In genomic region chr15:75693501-75694240, GRCh38 we compare ENCODE assay signal across 10 cellular contexts. TPM values are rescaled to one million over a fixed set of nuclear protein-coding genes. Genes with fewer than 3 reads are reported as not detected.
DNase-seq lines count a peak whose midpoint lies in the region; ATAC-seq, FAIRE-seq and TF ChIP-seq lines count a peak whose summit lies in the region.
"Had no signal": no experiment of that assay in that cellular context is flagged by ENCODE, and none has a peak within 500 bp of the region (broad histone marks: within the 10 kb centered on the region; RNA-seq: fewer than 3 reads in every experiment).

No MANE protein-coding gene starts in this region.

- H3K23ac ChIP-seq in H1 (ENCODE audit: insufficient read length): no peak overlapping the region

- intact Hi-C loops in PC-3 (cut with micrococcal nuclease): no loop called here

- H3K79me1 ChIP-seq in H1 (ENCODE audit: low read depth, low read length): no peaks in the 10 kb centered on the region

- H2AK5ac ChIP-seq in H1 (ENCODE audit: low read depth, low read length): no peak overlapping the region

- peaks cover 4% of the 10 kb centered on the region for H3K27me3 Mint-ChIP-seq in nephron (ENCODE audit: low read depth)

- no peak for TF ChIP-seq POLR2A in H1 (IDR thresholded peaks at IDR 0.05; ENCODE audit: control extremely low read depth in 1 of 2, low read depth in 2 of 2, low read length in 2 of 2)

- WGBS in H1 (ENCODE audit: extremely low coverage in 1 of 2, insufficient coverage in 1 of 2, insufficient read length in 1 of 2, insufficient replicate concordance in 2 of 2, low coverage in 1 of 2, low lambda C conversion rate in 2 of 2, missing lambda C conversion rate in 1 of 2), 2 experiments: 85% methylated on average over 14 of the region's 14 CpGs; no CpG with 5 or more reads in 1 of the 2 experiments

- H3K9ac ChIP-seq in PC-3 (ENCODE audit: low read length) (no peak overlapping the region), H1 (replicated peaks in 1 of 4; ENCODE audit: extremely low read depth in 1 of 4, low read depth in 3 of 4, low read length in 3 of 4) (no peak overlapping the region)

- H3K9me3 Mint-ChIP-seq in nephron: no peaks in the 10 kb centered on the region
- H3K9me3 Mint-ChIP-seq: activated naive CD4-positive, alpha-beta T cell treated with anti-CD3 and anti-CD28 coated beads for 36 hours; T-helper 1 cell treated with Interleukin-12 subunit alpha and Interleukin-12 subunit beta and Interleukin-4 antibody, amounts not matched to agents 30 μg/mL and 1 μg/mL, for 36 hours had no signal

- no peaks in the 10 kb centered on the region for H3K9me2 ChIP-seq in PC-3 (replicated peaks; ENCODE audit: low read length)

- H3K14ac ChIP-seq in H1 (ENCODE audit: insufficient read length): no peak overlapping the region

- no peaks in the 10 kb centered on the region for H3K79me2 ChIP-seq in PC-3 (ENCODE audit: low read length)
- no peaks in the 10 kb centered on the region for H3K79me2 ChIP-seq in H1 (ENCODE audit: control insufficient read depth in 1 of 2, insufficient read depth in 2 of 2, low read length in 2 of 2)

- peak overlapping the region; percentile 48; the same call in 1 of the 2 replicates for H3K4me2 ChIP-seq in PC-3 (ENCODE audit: low read length)
- no peak overlapping the region for H3K4me2 ChIP-seq in H1 (ENCODE audit: insufficient read depth in 1 of 2, low read depth in 2 of 2, low read length in 2 of 2)

- TF ChIP-seq CTCF in PC-3 (conservative IDR thresholded peaks at IDR 0.05; ENCODE audit: low read depth, low read length): no peak
- TF ChIP-seq CTCF in H1 (IDR thresholded peaks at IDR 0.05; ENCODE audit: control extremely low read depth in 1 of 3, insufficient read depth in 1 of 3, low read depth in 1 of 3, low read length in 3 of 3): no peak
- no peak for TF ChIP-seq CTCF in nephron (IDR thresholded peaks at IDR 0.05; ENCODE audit: unreplicated experiment in 3 of 3)

- H3K27me3 ChIP-seq in PC-3 (ENCODE audit: low read length): no peaks in the 10 kb centered on the region
- no peaks in the 10 kb centered on the region for H3K27me3 ChIP-seq in H1 (replicated peaks in 1 of 4; ENCODE audit: control insufficient read depth in 3 of 4, extremely low read depth in 1 of 4, insufficient read depth in 3 of 4, low read length in 3 of 4)

- POLR2A ChIA-PET in PC-3 (lab: Charles Lee; ENCODE audit: unreplicated experiment) (no interaction called here), H1 (lab: Charles Lee; ENCODE audit: partially characterized antibody) (interaction anchor here (0.9 to 1.5 kb wide), 4 partner anchors 12 to 35 kb away, joined by 3 read pairs; no protein-coding TSS in a partner anchor)

- no peaks in the 10 kb centered on the region for H3F3A ChIP-seq in PC-3 (ENCODE audit: low read length, unreplicated experiment)

- H4K5ac ChIP-seq in H1 (ENCODE audit: insufficient read length, low read depth, low read length): no peak overlapping the region

- no peaks in the 10 kb centered on the region for H3K36me3 Mint-ChIP-seq in nephron (ENCODE audit: low read depth)

- no peak overlapping the region for H3K56ac ChIP-seq in H1 (replicated peaks; ENCODE audit: insufficient read length, low read depth, low read length)

- H3K36me3 ChIP-seq in PC-3 (ENCODE audit: low read depth, low read length) (no peaks in the 10 kb centered on the region), H1 (ENCODE audit: control insufficient read depth in 2 of 4, insufficient read depth in 4 of 4, low read length in 3 of 4) (no peaks in the 10 kb centered on the region)

- H3K4me3 Mint-ChIP-seq in nephron: peak overlapping the region in 1 of 3 experiments; percentile 54
- H3K4me3 Mint-ChIP-seq: activated naive CD4-positive, alpha-beta T cell treated with anti-CD3 and anti-CD28 coated beads for 36 hours; T-helper 1 cell treated with Interleukin-12 subunit alpha and Interleukin-12 subunit beta and Interleukin-4 antibody, amounts not matched to agents 30 μg/mL and 1 μg/mL, for 36 hours had no signal

- H2BK15ac ChIP-seq in H1 (ENCODE audit: low read length): 0 out of 2 replicates have a peak overlapping the region, but pooled peaks have one; percentile 72

- peak overlapping the region; percentile 56; the same call in 1 of the 2 replicates for H2AFZ ChIP-seq in PC-3 (ENCODE audit: low read length)
- H2AFZ ChIP-seq in H1 (ENCODE audit: low read length): peak overlapping the region; percentile 20; the same call in 1 of the 2 replicates

- no peak overlapping the region; the same call in 1 of the 2 replicates for H4K8ac ChIP-seq in H1 (ENCODE audit: extremely low read depth, insufficient read depth, low read length)

- H3K4me1 ChIP-seq in PC-3 (ENCODE audit: insufficient read depth, low read length): peaks cover 18% of the 10 kb centered on the region
- H3K4me1 ChIP-seq in H1 (replicated peaks in 1 of 4; ENCODE audit: control insufficient read depth in 3 of 4, insufficient read depth in 4 of 4, low read length in 3 of 4): peaks cover 8 to 22% (median 13%) of the 10 kb centered on the region in 4 experiments

- peaks cover 43% of the 10 kb centered on the region for H3K4me1 Mint-ChIP-seq in nephron

- CTCF ChIA-PET in PC-3 (lab: Charles Lee) (no interaction called here), H1 (lab: Charles Lee; ENCODE audit: partially characterized antibody) (interaction anchor here (1.0 to 4.0 kb wide), 8 partner anchors 9 to 325 kb away, joined by 3 to 24 read pairs (median 4); partner anchors contain the start of gene MAN2C1)

- ATAC-seq in PC-3: no peak
- no peak for ATAC-seq in stimulated activated naive CD8-positive, alpha-beta T cell treated with anti-CD3 and anti-CD28 coated beads, Interleukin-15, Interleukin-2, amounts not matched to agents 100 U/mL and 50 U/mL, for 24 hours

- no peak for TF ChIP-seq EP300 in H1 (IDR thresholded peaks at IDR 0.05; ENCODE audit: borderline replicate concordance in 1 of 2, low read depth in 2 of 2, low read length in 2 of 2)

- peak overlapping the region; percentile 33 for H3K4ac ChIP-seq in H1 (replicated peaks; ENCODE audit: insufficient read length, low read depth, low read length)

- no peaks in the 10 kb centered on the region for H4K20me1 ChIP-seq in PC-3 (ENCODE audit: low read length)
- no peaks in the 10 kb centered on the region for H4K20me1 ChIP-seq in H1 (replicated peaks in 1 of 2; ENCODE audit: control insufficient read depth in 1 of 2, insufficient read depth in 2 of 2, low read length in 2 of 2)

- H3K9me3 ChIP-seq in PC-3 (ENCODE audit: low read length) (no peaks in the 10 kb centered on the region), H1 (ENCODE audit: insufficient read depth in 2 of 2, low read depth in 1 of 2, low read length in 1 of 2) (no peaks in the 10 kb centered on the region)

- H3K4me3 ChIP-seq in PC-3 (ENCODE audit: low read length) (no peak overlapping the region), H1 (ENCODE audit: extremely low read depth in 1 of 4, insufficient read depth in 2 of 4, low read depth in 3 of 4, low read length in 4 of 4) (no peak overlapping the region)

- H2BK12ac ChIP-seq in H1 (ENCODE audit: low read depth, low read length): 0 out of 2 replicates have a peak overlapping the region, but pooled peaks have one; percentile 21

- H3K27ac ChIP-seq in PC-3 (ENCODE audit: low read length) (no peak overlapping the region; the same call in 1 of the 2 replicates), H1 (ENCODE audit: low read depth, low read length) (no peak overlapping the region)

- H3K18ac ChIP-seq in H1 (ENCODE audit: extremely low read depth, low read length): peak overlapping the region; percentile 42; the same call in 1 of the 2 replicates

- BruUV-seq in PC-3 (replicated peaks; lab: Mats Ljungman, UMichigan): no TSS peak

- FAIRE-seq in H1 (lab: Jason Lieb, UNC): no peak

- peak overlapping the region; percentile 61 to 93 (median 85) for H3K27ac Mint-ChIP-seq in nephron
- H3K27ac Mint-ChIP-seq: activated naive CD4-positive, alpha-beta T cell treated with anti-CD3 and anti-CD28 coated beads for 36 hours had no signal

- no peak overlapping the region for H4K91ac ChIP-seq in H1 (replicated peaks; ENCODE audit: insufficient read length, low read length)

- peak overlapping the region; percentile 85; the same call in 1 of the 2 replicates for H2BK5ac ChIP-seq in H1 (ENCODE audit: low read depth, low read length)

- H2BK20ac ChIP-seq in H1 (ENCODE audit: low read length): no peak overlapping the region

- H3K23me2 ChIP-seq in H1 (ENCODE audit: low read depth, low read length): no peaks in the 10 kb centered on the region

- TF ChIP-seq RAD21 in H1 (IDR thresholded peaks at IDR 0.05 in 1 of 2, conservative IDR thresholded peaks at IDR 0.05 in 1 of 2; ENCODE audit: low read depth in 2 of 2, low read length in 2 of 2): no peak

- DNase-seq in DMS 273 treated with DMSO at 0.1 percent for 48 hours (lab: John Stamatoyannopoulos, UW): peak; percentile 74
- no peak for DNase-seq in PC-3
- DNase-seq in H1 (ENCODE audit: low read depth in 1 of 2, low spot score in 2 of 2): no peak
- DNase-seq in NCI-H2107 treated with DMSO at 0.1 percent for 48 hours (lab: John Stamatoyannopoulos, UW; ENCODE audit: unreplicated experiment): no peak
- no peak for DNase-seq in NCI-H1930 (lab: John Stamatoyannopoulos, UW)
- no peak for DNase-seq in activated gamma-delta T cell treated with Interleukin-2 at 50 U/mL for 16 hours
- DNase-seq in stimulated activated naive CD8-positive, alpha-beta T cell treated with anti-CD3 and anti-CD28 coated beads, Interleukin-15, Interleukin-2, amounts not matched to agents 100 U/mL and 50 U/mL, for 24 hours: no peak

- no peak overlapping the region for H2BK120ac ChIP-seq in H1 (replicated peaks; ENCODE audit: low read depth, low read length)

RNA-seq across cellular contexts. Expression of gene CSPG4, which starts 19.0 kb away (rescaled TPM):
- total RNA-seq in PC-3 (2014; rRNA removed): 2.0 and 2.9 TPM in 2 replicates
- 3.0 and 3.2 TPM in 2 replicates for total RNA-seq in H1 (2021; fragmentation: NEBNext Ultra II Directional; extraction: Animal tissue kit (Norgen Biotek cat#: 25700))
- polyA plus RNA-seq in H1 (2011; rRNA removed): 1.4 and 1.9 TPM in 2 replicates
- 1.0 TPM for polyA plus RNA-seq in H1 (2011; cell fraction: cytosol; rRNA removed)
- polyA plus RNA-seq in H1 (2011; cell fraction: nucleus; rRNA removed): 4.7 TPM
- 1.5 to 3.6 TPM (median 2.6 TPM) in 4 replicates for polyA plus RNA-seq in H1 (2012, experiment 1 of 2)
- 1.6 TPM for polyA plus RNA-seq in H1 (2012, experiment 2 of 2)
- polyA plus RNA-seq in H1 (2013, experiment 1 of 2): 3.1 TPM
- 2.0 TPM for polyA plus RNA-seq in H1 (2013, experiment 2 of 2)
- polyA minus RNA-seq in H1 (2011; rRNA and poly(A)+ RNA removed): 2.5 and 3.3 TPM in 2 replicates
- polyA minus RNA-seq in H1 (2011; cell fraction: cytosol; rRNA and poly(A)+ RNA removed): 2.3 TPM
- polyA minus RNA-seq in H1 (2011; cell fraction: nucleus; rRNA and poly(A)+ RNA removed): 3.6 TPM
- total RNA-seq: activated naive CD4-positive, alpha-beta T cell treated with anti-CD3 and anti-CD28 coated beads for 36 hours had no signal

RNA-seq across cellular contexts. Expression of gene SNX33, which starts 46.0 kb away (rescaled TPM):
- 16.2 and 16.8 TPM in 2 replicates for total RNA-seq in PC-3 (2014; rRNA removed)
- total RNA-seq in H1 (2021; fragmentation: NEBNext Ultra II Directional; extraction: Animal tissue kit (Norgen Biotek cat#: 25700)): 22.9 and 24.8 TPM in 2 replicates
- 14.3 and 15.7 TPM in 2 replicates for polyA plus RNA-seq in H1 (2011; rRNA removed)
- 11.5 TPM for polyA plus RNA-seq in H1 (2011; cell fraction: cytosol; rRNA removed)
- 25.7 TPM for polyA plus RNA-seq in H1 (2011; cell fraction: nucleus; rRNA removed)
- polyA plus RNA-seq in H1 (2012, experiment 1 of 2): 17.5 to 20.7 TPM (median 18.6 TPM) in 4 replicates
- polyA plus RNA-seq in H1 (2012, experiment 2 of 2): 13.9 TPM
- 10.5 TPM for polyA plus RNA-seq in H1 (2013, experiment 1 of 2)
- 11.4 TPM for polyA plus RNA-seq in H1 (2013, experiment 2 of 2)
- polyA minus RNA-seq in H1 (2011; rRNA and poly(A)+ RNA removed): 21.0 and 25.5 TPM in 2 replicates
- 17.4 TPM for polyA minus RNA-seq in H1 (2011; cell fraction: cytosol; rRNA and poly(A)+ RNA removed)
- 21.6 TPM for polyA minus RNA-seq in H1 (2011; cell fraction: nucleus; rRNA and poly(A)+ RNA removed)

RNA-seq across cellular contexts. Expression of gene IMP3, which starts 53.6 kb away (rescaled TPM):
- 92.6 and 95.4 TPM in 2 replicates for total RNA-seq in PC-3 (2014; rRNA removed)
- 114 and 122 TPM in 2 replicates for total RNA-seq in H1 (2021; fragmentation: NEBNext Ultra II Directional; extraction: Animal tissue kit (Norgen Biotek cat#: 25700))
- polyA plus RNA-seq in H1 (2011; rRNA removed): 273 and 278 TPM in 2 replicates
- polyA plus RNA-seq in H1 (2011; cell fraction: cytosol; rRNA removed): 193 TPM
- polyA plus RNA-seq in H1 (2011; cell fraction: nucleus; rRNA removed): 91.6 TPM
- polyA plus RNA-seq in H1 (2012, experiment 1 of 2): 105 to 122 TPM (median 110 TPM) in 4 replicates
- polyA plus RNA-seq in H1 (2012, experiment 2 of 2): 139 TPM
- polyA plus RNA-seq in H1 (2013, experiment 1 of 2): 117 TPM
- polyA plus RNA-seq in H1 (2013, experiment 2 of 2): 117 TPM
- 22.0 and 25.5 TPM in 2 replicates for polyA minus RNA-seq in H1 (2011; rRNA and poly(A)+ RNA removed)
- polyA minus RNA-seq in H1 (2011; cell fraction: cytosol; rRNA and poly(A)+ RNA removed): 48.7 TPM
- 73.3 TPM for polyA minus RNA-seq in H1 (2011; cell fraction: nucleus; rRNA and poly(A)+ RNA removed)
